9 cellular contexts compared by ENCODE assay signal in genomic region chr20:25077610-25078169, GRCh38. TPM values are rescaled to one million over a fixed set of nuclear protein-coding genes. Genes with fewer than 3 reads are reported as not detected.
DNase-seq lines count a peak whose midpoint lies in the region; ATAC-seq and TF ChIP-seq lines count a peak whose summit lies in the region.
"Had no signal": no experiment of that assay in that cellular context is flagged by ENCODE, and none has a peak within 500 bp of the region (broad histone marks: within the 10 kb centered on the region; RNA-seq: fewer than 3 reads in every experiment).

No MANE protein-coding gene starts in this region.

- 2 to 4% methylated on average over 31 to 36 of the region's 38 CpGs for WGBS in tibial nerve, 2 donors

- ATAC-seq in GM18873 (IDR thresholded peaks at IDR 0.05; ENCODE audit: low FRiP score, unreplicated experiment), result no peak
- no peak for ATAC-seq in CD4-positive, alpha-beta T cell (ENCODE audit: poor library complexity)

- POLR2A ChIA-PET in CD4-positive, alpha-beta T cell (lab: Charles Lee), result interaction anchor here (1.2 kb wide), 1 partner anchor 21 kb away, joined by 3 read pairs; no protein-coding TSS in a partner anchor

- TF ChIP-seq CTCF in tibial nerve (IDR thresholded peaks at IDR 0.05), result no peak
- TF ChIP-seq CTCF in CD4-positive, alpha-beta T cell (IDR thresholded peaks at IDR 0.05), result no peak

- no peaks in the 10 kb centered on the region for H3K36me3 ChIP-seq in tibial nerve

- H3K36me3 Mint-ChIP-seq in CD4-positive, alpha-beta T cell (ENCODE audit: low read depth), result no peaks in the 10 kb centered on the region

- peaks cover 0 to 24% (median 10%) of the 10 kb centered on the region in 4 donors for H3K4me1 ChIP-seq in tibial nerve

- no peak overlapping the region for H3K4me3 Mint-ChIP-seq in CD4-positive, alpha-beta T cell

- H3K27me3 Mint-ChIP-seq in CD4-positive, alpha-beta T cell, result peaks cover 83% of the 10 kb centered on the region

- DNase-seq in NOMO-1 (lab: John Stamatoyannopoulos, UW; ENCODE audit: unreplicated experiment in 2 of 2) (peak; percentile 62 to 66), NOMO-1 treated with dmso at 0.1 percent for 144 hours (lab: John Stamatoyannopoulos, UW; ENCODE audit: unreplicated experiment) (no peak), amniotic epithelial cell (ENCODE audit: low read depth) (peak; percentile 34), iris pigment epithelial cell (ENCODE audit: low read depth) (peak; percentile 50), tibial nerve (ENCODE audit: low spot score in 2 of 2) (no peak), NCI-H2081 treated with DMSO at 0.1 percent for 48 hours (lab: John Stamatoyannopoulos, UW) (no peak)
- DNase-seq in CD4-positive, alpha-beta T cell, result no peak

- peak overlapping the region in 3 of 4 donors; percentile 5 to 43 (median 28) for H3K4me3 ChIP-seq in tibial nerve

- H3K27ac Mint-ChIP-seq in CD4-positive, alpha-beta T cell, result no peak overlapping the region

- no peaks in the 10 kb centered on the region for H3K9me3 ChIP-seq in tibial nerve
- H3K9me3 ChIP-seq in CD4-positive, alpha-beta T cell (ENCODE audit: control insufficient read depth, low read length), result no peaks in the 10 kb centered on the region

- no peaks in the 10 kb centered on the region for H3K9me3 Mint-ChIP-seq in CD4-positive, alpha-beta T cell

- TF ChIP-seq EP300 in tibial nerve (IDR thresholded peaks at IDR 0.05), result no peak

- CTCF ChIA-PET in CD4-positive, alpha-beta T cell (lab: Charles Lee), result no interaction called here

- peaks cover 0 to 96% of the 10 kb centered on the region in 2 donors for H3K27me3 ChIP-seq in tibial nerve
- peaks cover 90% of the 10 kb centered on the region for H3K27me3 ChIP-seq in CD4-positive, alpha-beta T cell (ENCODE audit: control insufficient read depth, insufficient read depth, low read length)

- H3K27ac ChIP-seq in tibial nerve, result no peak overlapping the region
- H3K27ac ChIP-seq in CD4-positive, alpha-beta T cell (ENCODE audit: low read depth, low read length), result no peak overlapping the region

- intact Hi-C loops in CD4-positive, alpha-beta T cell (cut with DNase I, micrococcal nuclease), result no loop called here

- H3K4me1 Mint-ChIP-seq in CD4-positive, alpha-beta T cell (ENCODE audit: low read depth), result peaks cover 10% of the 10 kb centered on the region

- TF ChIP-seq POLR2A in tibial nerve (IDR thresholded peaks at IDR 0.05), result no peak

RNA-seq across cellular contexts. Expression of gene VSX1, which starts 4.3 kb away (rescaled TPM):
- not detected for total RNA-seq in tibial nerve
- total RNA-seq in CD4-positive, alpha-beta T cell, result not detected
- total RNA-seq: lung microvascular endothelial cell had no signal

RNA-seq across cellular contexts. Expression of gene ACSS1, which starts 19.8 kb away (rescaled TPM):
- total RNA-seq in tibial nerve, result 10 to 100 TPM; 38.5 to 55.5 (median 42.2) TPM
- 10 to 100 TPM; 18.9 TPM for total RNA-seq in CD4-positive, alpha-beta T cell

Comparison
In these comparisons a context has a peak if more than half of its experiments do, and no peak if none do; other contexts are left out.
1. DNase-seq: peak in NOMO-1 (2 of 2), amniotic epithelial cell (single experiment) and iris pigment epithelial cell (single experiment); none in NOMO-1 treated with dmso at 0.1 percent for 144 hours (single experiment), tibial nerve (0 of 2), NCI-H2081 treated with DMSO at 0.1 percent for 48 hours (single experiment) and CD4-positive, alpha-beta T cell (0 of 10).